Comparison of ENCODE assay signal across 27 cellular contexts in the genomic region with DNA sequence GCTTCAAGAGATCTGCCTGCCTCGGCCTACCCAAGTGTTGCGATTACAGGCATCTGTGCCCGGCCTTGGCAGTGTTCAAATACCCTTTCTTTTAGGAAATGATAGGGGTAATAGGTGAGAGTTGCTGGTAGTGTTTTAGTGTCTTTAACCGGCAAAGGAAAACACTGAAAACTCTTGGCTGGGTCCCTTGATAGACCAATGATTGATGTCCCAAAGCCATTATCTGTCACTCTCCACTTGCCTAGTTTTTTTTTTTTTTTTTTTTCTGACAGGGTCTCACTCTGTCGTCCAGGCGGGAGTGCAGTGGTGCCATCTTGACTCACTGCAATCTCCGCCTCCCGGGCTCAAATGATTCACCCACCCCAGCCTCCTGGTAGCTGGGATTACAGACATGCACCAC.
"Had no signal": no experiment of that assay in that cellular context is flagged by ENCODE, and none has a peak within 500 bp of the region (broad histone marks: within the 10 kb centered on the region; RNA-seq: fewer than 3 reads in every experiment).

No MANE protein-coding gene starts in this region.

- H3K4me1 Mint-ChIP-seq: endodermal cell, mesothelial cell of epicardium had no signal

- DNase-seq: colonic mucosa; cortex of kidney; effector CD8-positive, alpha-beta T cell; effector memory CD8-positive, alpha-beta T cell; endodermal cell; erythroblast; esophagus squamous epithelium; foreskin fibroblast; foreskin melanocyte; gastrocnemius medialis; glutamatergic neuron; heart right ventricle; hippocampal formation; left cardiac atrium; left lung; left ventricle myocardium superior; lower lobe of right lung; mesenchymal stem cell; mucosa of descending colon; naive B cell had no signal

- H3K4me3 ChIP-seq: colonic mucosa, esophagus squamous epithelium, gastrocnemius medialis, heart right ventricle, left lung, lower lobe of right lung, mucosa of descending colon had no signal

- H3K27ac ChIP-seq: colonic mucosa, epithelial cell of prostate, esophagus squamous epithelium, gastrocnemius medialis, heart right ventricle, left lung, lower lobe of right lung had no signal

- H3K4me3 Mint-ChIP-seq: dendritic cell treated with granulocyte-macrophage colony-stimulating factor and Interleukin-4, amounts not matched to agents 40 ng/mL and 50 ng/mL, for 4 days; effector memory CD8-positive, alpha-beta T cell; endodermal cell; mesothelial cell of epicardium; naive B cell had no signal

- H3K36me3 Mint-ChIP-seq: mesothelial cell of epicardium, naive B cell had no signal

- H3K36me3 ChIP-seq: colonic mucosa, esophagus squamous epithelium, gastrocnemius medialis, heart right ventricle, left lung, lower lobe of right lung had no signal

- H3K27ac Mint-ChIP-seq: dendritic cell treated with granulocyte-macrophage colony-stimulating factor and Interleukin-4, amounts not matched to agents 40 ng/mL and 50 ng/mL, for 4 days; effector memory CD8-positive, alpha-beta T cell; endodermal cell; mesothelial cell of epicardium; naive B cell had no signal

- FAIRE-seq: endometrium, islet of Langerhans, keratinocyte had no signal

- H3K9me3 Mint-ChIP-seq: dendritic cell treated with granulocyte-macrophage colony-stimulating factor and Interleukin-4, amounts not matched to agents 40 ng/mL and 50 ng/mL, for 4 days; effector memory CD8-positive, alpha-beta T cell; endodermal cell; mesothelial cell of epicardium; naive B cell had no signal

- H3K4me1 ChIP-seq: colonic mucosa, lower lobe of right lung had no signal

- ATAC-seq: effector memory CD8-positive, alpha-beta T cell; esophagus mucosa; gastrocnemius medialis; heart right ventricle; left lung; left ventricle myocardium superior; lower lobe of right lung; mucosa of descending colon had no signal

- H3K27me3 ChIP-seq: colonic mucosa, esophagus squamous epithelium, gastrocnemius medialis, heart right ventricle, left lung had no signal

- H3K27me3 Mint-ChIP-seq: dendritic cell treated with granulocyte-macrophage colony-stimulating factor and Interleukin-4, amounts not matched to agents 40 ng/mL and 50 ng/mL, for 4 days; effector memory CD8-positive, alpha-beta T cell; naive B cell had no signal

- H3K9me3 ChIP-seq: colonic mucosa, esophagus squamous epithelium, gastrocnemius medialis, heart right ventricle, left lung, lower lobe of right lung, mucosa of descending colon had no signal
